Comparison of ENCODE assay signal across 29 cellular contexts in the genomic region with DNA sequence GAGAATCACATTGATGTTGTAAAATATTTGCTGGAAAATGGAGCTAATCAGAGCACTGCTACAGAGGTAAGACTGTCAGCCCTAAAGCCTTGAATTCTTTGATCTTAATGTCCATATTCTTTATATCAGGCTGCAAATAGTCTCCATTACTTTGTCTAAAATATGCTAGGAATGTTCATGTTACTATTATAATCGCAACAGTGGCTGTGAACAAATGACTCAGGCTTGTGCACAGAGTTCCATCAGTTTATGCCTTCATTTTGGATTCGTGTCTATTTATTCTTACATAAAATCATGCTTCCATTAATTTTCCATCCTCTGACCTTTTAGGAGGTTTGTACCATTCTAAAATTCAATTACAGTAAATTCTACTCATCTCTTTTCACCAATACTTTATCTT.
DNase-seq lines count a peak whose midpoint lies in the region; ATAC-seq, FAIRE-seq and TF ChIP-seq lines count a peak whose summit lies in the region.
"Had no signal": no experiment of that assay in that cellular context is flagged by ENCODE, and none has a peak within 500 bp of the region (broad histone marks: within the 10 kb centered on the region; RNA-seq: fewer than 3 reads in every experiment).

No MANE protein-coding gene starts in this region.

- no peak for FAIRE-seq in urothelium cell line (lab: Jason Lieb, UNC)
- FAIRE-seq: keratinocyte had no signal

- H3K27ac Mint-ChIP-seq in progenitor cell of endocrine pancreas = no peak overlapping the region
- H3K27ac Mint-ChIP-seq: activated CD4-positive, alpha-beta T cell treated with anti-CD3 and anti-CD28 coated beads, Interleukin-2, amount 10 ng/mL, durations not matched to agents 24 days and 14 days; CD4-positive, alpha-beta memory T cell; endodermal cell; stimulated activated naive CD8-positive, alpha-beta T cell treated with anti-CD3 and anti-CD28 coated beads, Interleukin-15, Interleukin-2, amounts not matched to agents 100 ng/mL and 50 ng/mL, for 24 hours had no signal

- H3K4me1 Mint-ChIP-seq in progenitor cell of endocrine pancreas (ENCODE audit: low read depth) = no peaks in the 10 kb centered on the region
- H3K4me1 Mint-ChIP-seq: activated CD4-positive, alpha-beta T cell treated with anti-CD3 and anti-CD28 coated beads, Interleukin-2, amount 10 ng/mL, durations not matched to agents 24 days and 14 days; CD4-positive, alpha-beta memory T cell; endodermal cell; H9 had no signal

- TF ChIP-seq CTCF in progenitor cell of endocrine pancreas (IDR thresholded peaks at IDR 0.05; ENCODE audit: unreplicated experiment) = no peak

- H3K9me3 Mint-ChIP-seq in progenitor cell of endocrine pancreas (ENCODE audit: low read depth) = no peaks in the 10 kb centered on the region
- H3K9me3 Mint-ChIP-seq: activated CD4-positive, alpha-beta T cell treated with anti-CD3 and anti-CD28 coated beads, Interleukin-2, amount 10 ng/mL, durations not matched to agents 24 days and 14 days; activated T-cell treated with anti-CD3 and anti-CD28 coated beads, Interleukin-2, amount 50 U/mL, for 4 hours; CD4-positive, alpha-beta memory T cell; endodermal cell; H9; stimulated activated naive CD8-positive, alpha-beta T cell treated with anti-CD3 and anti-CD28 coated beads, Interleukin-15, Interleukin-2, amounts not matched to agents 100 ng/mL and 50 ng/mL, for 24 hours had no signal

- ATAC-seq in GM19035 (IDR thresholded peaks at IDR 0.05; ENCODE audit: unreplicated experiment) = no peak
- ATAC-seq: activated T-cell treated with anti-CD3 and anti-CD28 coated beads, Interleukin-2, amount 50 U/mL, for 4 hours had no signal

- no peaks in the 10 kb centered on the region for H3K27me3 Mint-ChIP-seq in progenitor cell of endocrine pancreas
- H3K27me3 Mint-ChIP-seq: CD4-positive, alpha-beta memory T cell; stimulated activated naive CD8-positive, alpha-beta T cell treated with anti-CD3 and anti-CD28 coated beads, Interleukin-15, Interleukin-2, amounts not matched to agents 100 ng/mL and 50 ng/mL, for 24 hours had no signal

- DNase-seq in HCEC 1CT (peak; percentile 18), caudate nucleus (lab: John Stamatoyannopoulos, UW) (no peak), iris pigment epithelial cell (ENCODE audit: low read depth) (peak; percentile 24), urothelium cell line (ENCODE audit: low spot score) (peak; percentile 12), progenitor cell of endocrine pancreas (ENCODE audit: low spot score, unreplicated experiment) (no peak)
- no peak for DNase-seq in stimulated activated naive CD4-positive, alpha-beta T cell (lab: John Stamatoyannopoulos, UW)
- DNase-seq: activated CD4-positive, alpha-beta T cell treated with anti-CD3 and anti-CD28 coated beads, Interleukin-2, amount 10 ng/mL, durations not matched to agents 24 days and 14 days; activated naive CD4-positive, alpha-beta T cell; activated T-cell treated with anti-CD3 and anti-CD28 coated beads, Interleukin-2, amount 50 U/mL, for 4 hours; adrenal gland; AML-193; CD4-positive, alpha-beta memory T cell; endodermal cell; H9; KG1; MM.1S; NCI-H1417 treated with DMSO at 0.1 percent for 48 hours; NCI-H2081 treated with DMSO at 0.1 percent for 48 hours; NCI-H748 treated with DMSO at 0.1 percent for 48 hours; Peyer's patch; SHP77 treated with DMSO at 0.1 percent for 48 hours; uterus had no signal

- H3K4me3 Mint-ChIP-seq in progenitor cell of endocrine pancreas (ENCODE audit: low read depth) = no peak overlapping the region
- H3K4me3 Mint-ChIP-seq: activated CD4-positive, alpha-beta T cell treated with anti-CD3 and anti-CD28 coated beads, Interleukin-2, amount 10 ng/mL, durations not matched to agents 24 days and 14 days; activated T-cell treated with anti-CD3 and anti-CD28 coated beads, Interleukin-2, amount 50 U/mL, for 4 hours; CD4-positive, alpha-beta memory T cell; endodermal cell; H9; stimulated activated naive CD8-positive, alpha-beta T cell treated with anti-CD3 and anti-CD28 coated beads, Interleukin-15, Interleukin-2, amounts not matched to agents 100 ng/mL and 50 ng/mL, for 24 hours had no signal

- no peaks in the 10 kb centered on the region for H3K36me3 Mint-ChIP-seq in progenitor cell of endocrine pancreas (ENCODE audit: insufficient read depth)
- H3K36me3 Mint-ChIP-seq: CD4-positive, alpha-beta memory T cell had no signal

- H3K27ac ChIP-seq in caudate nucleus (ENCODE audit: low read depth, low read length) = peak overlapping the region; percentile 8
- H3K27ac ChIP-seq: adrenal gland, cardiac muscle cell, esophagus muscularis mucosa, Peyer's patch, prostate gland, thoracic aorta, uterus had no signal

Comparison
In these comparisons a context has a peak if more than half of its experiments do, and no peak if none do; other contexts are left out.
1. DNase-seq: peak in HCEC 1CT (single experiment), iris pigment epithelial cell (single experiment) and urothelium cell line (single experiment); none in caudate nucleus (0 of 61), stimulated activated naive CD4-positive, alpha-beta T cell (0 of 6) and progenitor cell of endocrine pancreas (single experiment).